ENCODE assay signal across 1 cellular context in genomic region chr4:118889313-118889694, GRCh38.
TF ChIP-seq lines count a peak whose summit lies in the region.

No MANE protein-coding gene starts in this region.

TF ChIP-seq in GM23338, 12 proteins besides CTCF, POLR2A, EP300 and RAD21 (continued from another document):
- TF ChIP-seq ZNF462 (CRISPR knock-in tag; IDR thresholded peaks at IDR 0.05) = no peak
- TF ChIP-seq STAT1 (IDR thresholded peaks at IDR 0.05; ENCODE audit: unreplicated experiment) = no peak
- no peak for TF ChIP-seq CREB1 (CRISPR knock-in tag; IDR thresholded peaks at IDR 0.05; ENCODE audit: low read depth)
- TF ChIP-seq JUNB (IDR thresholded peaks at IDR 0.05; ENCODE audit: unreplicated experiment) = no peak
